ENCODE assay signal across 9 cellular contexts in genomic region chr14:91303091-91303923, GRCh38. TPM values are rescaled to one million over a fixed set of nuclear protein-coding genes. Genes with fewer than 3 reads are reported as not detected.
DNase-seq lines count a peak whose midpoint lies in the region; ATAC-seq and TF ChIP-seq lines count a peak whose summit lies in the region.
"Had no signal": no experiment of that assay in that cellular context is flagged by ENCODE, and none has a peak within 500 bp of the region (broad histone marks: within the 10 kb centered on the region; RNA-seq: fewer than 3 reads in every experiment).

No MANE protein-coding gene starts in this region.

- no peak overlapping the region for H3K27ac ChIP-seq in HL-60 (replicated peaks)

- no peaks in the 10 kb centered on the region for H3K9me3 Mint-ChIP-seq in activated CD4-positive, alpha-beta T cell treated with anti-CD3 and anti-CD28 coated beads for 36 hours (ENCODE audit: low read depth)

- CTCF ChIA-PET in activated CD4-positive, alpha-beta T cell treated with anti-CD3 and anti-CD28 coated beads for 36 hours (lab: Charles Lee), result interaction anchor here (0.5 to 0.9 kb wide), 4 partner anchors 64 to 499 kb away, joined by 3 to 4 read pairs (median 3); no protein-coding TSS in a partner anchor

- no peak overlapping the region for H3K4me3 ChIP-seq in HL-60 (replicated peaks; ENCODE audit: insufficient read depth, low read length)
- H3K4me3 ChIP-seq: SK-N-MC had no signal

- DNase-seq in HL-60 (ENCODE audit: low read depth in 1 of 2, low spot score in 1 of 2) (peak; percentile 31 to 49), germinal center (ENCODE audit: low spot score) (peak; percentile 90), AG20443 (ENCODE audit: low spot score) (no peak)
- peak; percentile 97 for DNase-seq in activated CD4-positive, alpha-beta T cell treated with anti-CD3 and anti-CD28 coated beads for 36 hours
- DNase-seq in stimulated activated CD4-positive, alpha-beta T cell treated with anti-CD3 and anti-CD28 coated beads, TNF-alpha, amount 100 ng/mL, for 24 hours (ENCODE audit: low read depth in 3 of 3), result peak in 2 of 3 experiments; percentile 49 to 87

- no peak for TF ChIP-seq CTCF in HL-60 (IDR thresholded peaks at IDR 0.05; ENCODE audit: insufficient read depth, low read length)

- H3K36me3 Mint-ChIP-seq in activated CD4-positive, alpha-beta T cell treated with anti-CD3 and anti-CD28 coated beads for 36 hours (ENCODE audit: low read depth), result peaks cover 79% of the 10 kb centered on the region

- peaks cover 63% of the 10 kb centered on the region for H3K4me1 Mint-ChIP-seq in activated CD4-positive, alpha-beta T cell treated with anti-CD3 and anti-CD28 coated beads for 36 hours

- ATAC-seq in GM18909 (IDR thresholded peaks at IDR 0.05; ENCODE audit: poor library complexity, unreplicated experiment) (peak; percentile 59), HG02610 (IDR thresholded peaks at IDR 0.05; ENCODE audit: unreplicated experiment) (no peak), HG02870 (IDR thresholded peaks at IDR 0.05; ENCODE audit: unreplicated experiment) (no peak)
- ATAC-seq in activated CD4-positive, alpha-beta T cell treated with anti-CD3 and anti-CD28 coated beads for 36 hours, result peak; percentile 87

- H3K27ac Mint-ChIP-seq in activated CD4-positive, alpha-beta T cell treated with anti-CD3 and anti-CD28 coated beads for 36 hours, result peak overlapping the region; percentile 97

- intact Hi-C loops in activated CD4-positive, alpha-beta T cell treated with anti-CD3 and anti-CD28 coated beads for 36 hours (cut with DNase I, micrococcal nuclease), result loop anchor here (1.0 to 5.0 kb wide), 5 partner anchors 13 to 241 kb away; partner anchors contain the start of genes CCDC88C (in 2 of the 2) and RPS6KA5 (in 2 of the 2)

- H3K27me3 ChIP-seq in HL-60 (ENCODE audit: insufficient read depth, poor library complexity, severe bottlenecking), result no peaks in the 10 kb centered on the region

- POLR2A ChIA-PET in activated CD4-positive, alpha-beta T cell treated with anti-CD3 and anti-CD28 coated beads for 36 hours (lab: Charles Lee), result interaction anchor here (0.7 kb wide), 1 partner anchor 108 kb away, joined by 5 read pairs; no protein-coding TSS in a partner anchor

- no peaks in the 10 kb centered on the region for H3K27me3 Mint-ChIP-seq in activated CD4-positive, alpha-beta T cell treated with anti-CD3 and anti-CD28 coated beads for 36 hours

- peak overlapping the region; percentile 66 for H3K4me3 Mint-ChIP-seq in activated CD4-positive, alpha-beta T cell treated with anti-CD3 and anti-CD28 coated beads for 36 hours

RNA-seq across cellular contexts. Expression of gene GPR68, which starts 58.8 kb away (rescaled TPM):
- 10 to 100 TPM in 1 of 2 experiments, 1 to 10 TPM in 1; 9.4 to 11.2 TPM for total RNA-seq in activated CD4-positive, alpha-beta T cell treated with anti-CD3 and anti-CD28 coated beads for 36 hours

Comparison
In these comparisons a context has a peak if more than half of its experiments do, and no peak if none do; other contexts are left out.
1. ATAC-seq: peak in GM18909 (single experiment) and activated CD4-positive, alpha-beta T cell treated with anti-CD3 and anti-CD28 coated beads for 36 hours (single experiment); none in HG02610 (single experiment) and HG02870 (single experiment).